Comparison of ENCODE assay signal across 11 cellular contexts in genomic region chr13:112781881-112782361, GRCh38.
DNase-seq lines count a peak whose midpoint lies in the region; ATAC-seq and TF ChIP-seq lines count a peak whose summit lies in the region.
"Had no signal": no experiment of that assay in that cellular context is flagged by ENCODE, and none has a peak within 500 bp of the region (broad histone marks: within the 10 kb centered on the region; RNA-seq: fewer than 3 reads in every experiment).

No MANE protein-coding gene starts in this region.

- DNase-seq in NCI-H510A treated with DMSO at 0.1 percent for 48 hours (lab: John Stamatoyannopoulos, UW) (peak; percentile 14), NCI-H510A (lab: John Stamatoyannopoulos, UW) (no peak), endothelial cell (ENCODE audit: low spot score) (no peak), mesenteric fat pad (ENCODE audit: low spot score) (peak; percentile 81), upper lobe of left lung (peak in 1 of 2 donors; percentile 78), A172 (ENCODE audit: low spot score) (no peak), OCI-M2 (lab: John Stamatoyannopoulos, UW; ENCODE audit: unreplicated experiment) (no peak), OCI-M1 (lab: John Stamatoyannopoulos, UW) (no peak)
- DNase-seq: ACHN, SW 1271 had no signal

- H3K4me1 ChIP-seq in upper lobe of left lung, result peaks cover 15 to 56% (median 39%) of the 10 kb centered on the region in 4 donors

- H3K27ac Mint-ChIP-seq in endothelial cell (ENCODE audit: unreplicated experiment), result peak overlapping the region; percentile 71

- ATAC-seq in upper lobe of left lung (ENCODE audit: low FRiP score in 2 of 2), result no peak

- peaks cover 29% of the 10 kb centered on the region for H3K4me1 Mint-ChIP-seq in endothelial cell (ENCODE audit: unreplicated experiment)

- no peak for TF ChIP-seq POLR2A in upper lobe of left lung (IDR thresholded peaks at IDR 0.05)

- H3K9me3 Mint-ChIP-seq in endothelial cell (ENCODE audit: unreplicated experiment), result no peaks in the 10 kb centered on the region
- H3K9me3 Mint-ChIP-seq: IgD-negative memory B cell had no signal

- H3K36me3 Mint-ChIP-seq in endothelial cell (ENCODE audit: low read depth, unreplicated experiment), result peaks cover 19% of the 10 kb centered on the region

- TF ChIP-seq CTCF in endothelial cell (IDR thresholded peaks at IDR 0.05; ENCODE audit: unreplicated experiment) (no peak), upper lobe of left lung (IDR thresholded peaks at IDR 0.05) (no peak)

- no peak overlapping the region for H3K4me3 Mint-ChIP-seq in endothelial cell (ENCODE audit: unreplicated experiment)
- H3K4me3 Mint-ChIP-seq: IgD-negative memory B cell had no signal

- no peak for TF ChIP-seq EP300 in upper lobe of left lung (IDR thresholded peaks at IDR 0.05)

- no peak overlapping the region for H3K4me3 ChIP-seq in upper lobe of left lung

- WGBS in upper lobe of left lung, 2 donors, result 61 to 68% methylated on average over 19 of the region's 19 CpGs

- peak overlapping the region in 3 of 4 donors; percentile 72 to 85 (median 79) for H3K27ac ChIP-seq in upper lobe of left lung

- H3K36me3 ChIP-seq in upper lobe of left lung, result peaks cover 0 to 17% (median 12%) of the 10 kb centered on the region in 4 donors

- H3K27me3 Mint-ChIP-seq in endothelial cell (ENCODE audit: unreplicated experiment), result peaks cover 3% of the 10 kb centered on the region
- H3K27me3 Mint-ChIP-seq: IgD-negative memory B cell had no signal

- no peaks in the 10 kb centered on the region for H3K27me3 ChIP-seq in upper lobe of left lung

- no peaks in the 10 kb centered on the region for H3K9me3 ChIP-seq in upper lobe of left lung

Comparison
In these comparisons a context has a peak if more than half of its experiments do, and no peak if none do; other contexts are left out.
1. DNase-seq: peak in NCI-H510A treated with DMSO at 0.1 percent for 48 hours (single experiment) and mesenteric fat pad (single experiment); none in NCI-H510A (single experiment), endothelial cell (single experiment), A172 (single experiment), OCI-M2 (single experiment) and OCI-M1 (single experiment).